ENCODE assay signal across 10 cellular contexts in the genomic region with DNA sequence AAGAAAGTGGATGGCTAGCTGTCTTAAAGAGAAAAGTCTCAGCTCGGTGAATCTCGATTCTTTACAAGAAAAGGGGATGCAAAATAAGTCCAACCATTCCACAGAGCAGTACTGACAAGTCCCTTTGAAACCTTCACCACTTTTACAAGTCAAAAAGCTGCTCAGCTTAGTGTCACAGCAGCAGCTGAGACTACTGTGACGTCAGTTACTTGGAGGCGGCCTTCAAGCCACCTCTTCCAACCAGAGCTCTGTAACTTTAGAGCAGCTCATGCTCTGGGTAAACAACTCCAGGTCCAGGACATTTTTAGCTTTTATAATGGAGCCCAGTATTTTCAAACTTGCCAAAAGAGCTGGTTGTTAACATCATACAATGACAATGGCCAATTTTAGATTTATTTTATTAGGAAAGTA. TPM values are rescaled to one million over a fixed set of nuclear protein-coding genes. Genes with fewer than 3 reads are reported as not detected.
DNase-seq lines count a peak whose midpoint lies in the region; ATAC-seq and TF ChIP-seq lines count a peak whose summit lies in the region.
"Had no signal": no experiment of that assay in that cellular context is flagged by ENCODE, and none has a peak within 500 bp of the region (broad histone marks: within the 10 kb centered on the region; RNA-seq: fewer than 3 reads in every experiment).

A gene (minus strand): TSS at position 159 of the 411 bp plus-strand sequence. CDS start 5,408 bp downstream, outside the sequence.

- 11% methylated on average over 4 of the region's 4 CpGs for WGBS in urinary bladder

- peak within 1 kb of the TSS; percentile 59 for H3K27ac ChIP-seq in urinary bladder (ENCODE audit: low read depth)
- H3K27ac ChIP-seq: C4-2B had no signal

- TF ChIP-seq CTCF in mucosa of descending colon (IDR thresholded peaks at IDR 0.05): no peak

- H3K4me1 ChIP-seq in mucosa of descending colon (ENCODE audit: low read depth) (no peaks in the 10 kb centered on the region), urinary bladder (ENCODE audit: insufficient read depth) (no peaks in the 10 kb centered on the region)

- DNase-seq in NCI-H82 (lab: John Stamatoyannopoulos, UW) (peak; percentile 54), NCI-H82 treated with DMSO at 0.1 percent for 48 hours (lab: John Stamatoyannopoulos, UW; ENCODE audit: unreplicated experiment) (no peak), dedifferentiated amniotic fluid mesenchymal stem cell (ENCODE audit: extremely low spot score) (peak; percentile 31), mucosa of descending colon (peak in 1 of 3 donors; percentile 43)
- DNase-seq in activated CD4-positive, alpha-beta T cell treated with anti-CD3 and anti-CD28 coated beads for 48 hours: no peak
- DNase-seq: activated gamma-delta T cell had no signal

- H3K9me3 ChIP-seq in mucosa of descending colon: no peaks in the 10 kb centered on the region

- intact Hi-C loops in mucosa of descending colon (cut with DNase I, micrococcal nuclease): no loop called here

- H3K4me3 ChIP-seq in mucosa of descending colon: no peak within 1 kb of the TSS
- H3K4me3 ChIP-seq in urinary bladder (ENCODE audit: low read depth, low read length): peak within 1 kb of the TSS; percentile 55

- ATAC-seq in mucosa of descending colon (peak; percentile 78), GM18520 (IDR thresholded peaks at IDR 0.05; ENCODE audit: unreplicated experiment) (no peak), GM19023 (IDR thresholded peaks at IDR 0.05; ENCODE audit: unreplicated experiment) (no peak)

- no peaks in the 10 kb centered on the region for H3K36me3 ChIP-seq in mucosa of descending colon (ENCODE audit: low read depth)
- no peaks in the 10 kb centered on the region for H3K36me3 ChIP-seq in urinary bladder (ENCODE audit: insufficient read depth)

RNA-seq across cellular contexts. Expression of the gene that starts here (rescaled TPM):
- 10 to 100 TPM in 1 of 3 donors, 1 to 10 TPM in 2; 1.1 to 25.0 (median 2.4) TPM for total RNA-seq in mucosa of descending colon
- 40.8 TPM for total RNA-seq in urinary bladder
- polyA plus RNA-seq in urinary bladder: 14.9 TPM

Comparison
In these comparisons a context has a peak if more than half of its experiments do, and no peak if none do; other contexts are left out.
1. DNase-seq: peak in NCI-H82 (single experiment) and dedifferentiated amniotic fluid mesenchymal stem cell (single experiment); none in NCI-H82 treated with DMSO at 0.1 percent for 48 hours (single experiment) and activated CD4-positive, alpha-beta T cell treated with anti-CD3 and anti-CD28 coated beads for 48 hours (single experiment).